16 cellular contexts compared by ENCODE assay signal in genomic region chr4:161949941-161950725, GRCh38.
DNase-seq lines count a peak whose midpoint lies in the region; ATAC-seq, FAIRE-seq and TF ChIP-seq lines count a peak whose summit lies in the region.
"Had no signal": no experiment of that assay in that cellular context is flagged by ENCODE, and none has a peak within 500 bp of the region (broad histone marks: within the 10 kb centered on the region; RNA-seq: fewer than 3 reads in every experiment).

No MANE protein-coding gene starts in this region.

- no peak overlapping the region for H3K4ac ChIP-seq in IMR-90 (ENCODE audit: low read depth, low read length)

- BruUV-seq in IMR-90 (replicated peaks; lab: Mats Ljungman, UMichigan) = no TSS peak
- BruUV-seq in PC-9 (replicated peaks; lab: Mats Ljungman, UMichigan) = no TSS peak

- H2BK120ac ChIP-seq in IMR-90 (ENCODE audit: low read depth, low read length) = no peak overlapping the region

- H3K79me1 ChIP-seq in IMR-90 (ENCODE audit: low read depth in 1 of 2, low read length in 2 of 2) = no peaks in the 10 kb centered on the region

- no peaks in the 10 kb centered on the region for H3K9me1 ChIP-seq in IMR-90 (ENCODE audit: insufficient read depth, low read length)

- no peak overlapping the region for H3K23ac ChIP-seq in IMR-90 (ENCODE audit: low read depth, low read length)

- H3K27me3 ChIP-seq in IMR-90 (ENCODE audit: control insufficient read depth, insufficient read depth, low read length) = no peaks in the 10 kb centered on the region
- no peaks in the 10 kb centered on the region for H3K27me3 ChIP-seq in smooth muscle cell (ENCODE audit: low read depth)
- H3K27me3 ChIP-seq in PC-9 (ENCODE audit: insufficient read depth, low read depth) = no peaks in the 10 kb centered on the region
- H3K27me3 ChIP-seq: Peyer's patch, tibial artery had no signal

- H4K5ac ChIP-seq in IMR-90 (ENCODE audit: low read depth, low read length) = no peak overlapping the region

- H4K91ac ChIP-seq in IMR-90 (ENCODE audit: insufficient read depth, low read depth, low read length) = no peak overlapping the region

- H3K18ac ChIP-seq in IMR-90 (ENCODE audit: low read depth, low read length) = no peak overlapping the region

- no peak overlapping the region for H2AK5ac ChIP-seq in IMR-90 (ENCODE audit: low read depth, low read length)

- H2BK20ac ChIP-seq in IMR-90 (ENCODE audit: low read depth, low read length) = no peak overlapping the region

- no peak overlapping the region for H2BK5ac ChIP-seq in IMR-90 (ENCODE audit: low read depth, low read length, poor library complexity, severe bottlenecking)

- TF ChIP-seq CTCF in IMR-90 (conservative IDR thresholded peaks at IDR 0.05; ENCODE audit: low read depth, low read length) = no peak
- TF ChIP-seq CTCF in astrocyte of the spinal cord (IDR thresholded peaks at IDR 0.05; ENCODE audit: low read depth, low read length) = no peak
- TF ChIP-seq CTCF in smooth muscle cell (IDR thresholded peaks at IDR 0.05; ENCODE audit: borderline replicate concordance, insufficient read depth, poor library complexity, severe bottlenecking) = no peak
- TF ChIP-seq CTCF in kidney (IDR thresholded peaks at IDR 0.05; ENCODE audit: borderline replicate concordance, extremely low read depth, insufficient read depth) = no peak
- TF ChIP-seq CTCF in PC-9 (conservative IDR thresholded peaks at IDR 0.05) = no peak

- H3K27ac ChIP-seq in IMR-90 (ENCODE audit: insufficient read depth, low read length) (no peak overlapping the region), smooth muscle cell (ENCODE audit: low read depth) (peak overlapping the region; percentile 23), kidney (ENCODE audit: low read depth in 2 of 2, low read length in 2 of 2) (peak overlapping the region in 1 of 2 donors; percentile 12), PC-9 (no peak overlapping the region)
- H3K27ac ChIP-seq: Peyer's patch, tibial artery had no signal

- H3K14ac ChIP-seq in IMR-90 (replicated peaks; ENCODE audit: low read depth, low read length) = no peak overlapping the region

- FAIRE-seq in kidney (lab: Jason Lieb, UNC) = no peak

- no peak overlapping the region for H4K8ac ChIP-seq in IMR-90 (ENCODE audit: low read depth in 2 of 2, low read length in 2 of 2)

- no peak overlapping the region for H2AK9ac ChIP-seq in IMR-90 (replicated peaks; ENCODE audit: low read depth, low read length, poor library complexity)

- CTCF ChIA-PET in IMR-90 (lab: Yijun Ruan, JAX) (no interaction called here), PC-9 (lab: Charles Lee) (no interaction called here)

- H3K4me2 ChIP-seq in IMR-90 (ENCODE audit: low read depth, low read length) (no peak overlapping the region), smooth muscle cell (peak overlapping the region; percentile 21), PC-9 (no peak overlapping the region)

- H3K9ac ChIP-seq in IMR-90 (ENCODE audit: low read depth, low read length) (no peak overlapping the region), smooth muscle cell (ENCODE audit: low read depth) (no peak overlapping the region), kidney (ENCODE audit: low read length in 2 of 2) (no peak overlapping the region)

- H3K9me3 ChIP-seq in IMR-90 (ENCODE audit: control insufficient read depth, insufficient read depth, low read length) = no peaks in the 10 kb centered on the region
- no peaks in the 10 kb centered on the region for H3K9me3 ChIP-seq in smooth muscle cell (replicated peaks; ENCODE audit: low read depth)
- no peaks in the 10 kb centered on the region for H3K9me3 ChIP-seq in kidney (ENCODE audit: control insufficient read depth in 1 of 2, low read length in 2 of 2)
- H3K9me3 ChIP-seq in PC-9 (ENCODE audit: insufficient read depth, low read depth) = no peaks in the 10 kb centered on the region
- H3K9me3 ChIP-seq: Peyer's patch, tibial artery had no signal

- intact Hi-C loops in IMR-90 (cut with micrococcal nuclease) (no loop called here), kidney (cut with DNase I) (no loop called here), PC-9 (cut with micrococcal nuclease; ENCODE audit: unreplicated experiment) (loop anchor here (10.0 kb wide), 1 partner anchor 695 kb away; no protein-coding TSS in a partner anchor)

- TF ChIP-seq POLR2A in IMR-90 (IDR thresholded peaks at IDR 0.05; ENCODE audit: low read depth, low read length) = no peak

- POLR2A ChIA-PET in IMR-90 (lab: Charles Lee; ENCODE audit: unreplicated experiment) = no interaction called here
- POLR2A ChIA-PET in PC-9 (lab: Charles Lee; ENCODE audit: unreplicated experiment) = no interaction called here

- H3K79me2 ChIP-seq in smooth muscle cell (ENCODE audit: low read depth) = no peaks in the 10 kb centered on the region
- H3K79me2 ChIP-seq in PC-9 (ENCODE audit: low read depth) = no peaks in the 10 kb centered on the region

- WGBS in IMR-90 (ENCODE audit: extremely low coverage in 2 of 2, insufficient read length in 1 of 2), 2 experiments = 87% methylated on average over 4 of the region's 4 CpGs; no CpG with 5 or more reads in 1 of the 2 experiments
- WGBS in smooth muscle cell (ENCODE audit: low lambda C conversion rate) = 82% methylated on average over 4 of the region's 4 CpGs

- ATAC-seq in IMR-90 (ENCODE audit: low read depth) = no peak
- ATAC-seq: stimulated activated naive B cell treated with anti-CD40 and anti-IgM and Interleukin-4, amounts not matched to agents 10 μg/mL and 1 μg/mL and 100 μg/mL, for 72 hours had no signal

- H3F3A ChIP-seq in smooth muscle cell (ENCODE audit: low read depth) = no peaks in the 10 kb centered on the region
- no peaks in the 10 kb centered on the region for H3F3A ChIP-seq in PC-9 (ENCODE audit: insufficient read depth, low read depth)

- DNase-seq in IMR-90 = peak; percentile 49
- DNase-seq in astrocyte of the spinal cord (ENCODE audit: low read depth, low spot score) = peak; percentile 64
- peak; percentile 1 for DNase-seq in fibroblast of the conjunctiva (ENCODE audit: low read depth)
- DNase-seq in smooth muscle cell (lab: John Stamatoyannopoulos, UW; ENCODE audit: unreplicated experiment) = no peak
- DNase-seq in kidney = no peak
- no peak for DNase-seq in COLO829 (ENCODE audit: low spot score)
- no peak for DNase-seq in PC-9
- DNase-seq: DMS153; H7; NCI-H1417 treated with DMSO at 0.1 percent for 48 hours; NCI-H2171; NCI-H82; nephron progenitor cell; Peyer's patch; stimulated activated naive B cell treated with anti-CD40 and anti-IgM and Interleukin-4, amounts not matched to agents 10 μg/mL and 1 μg/mL and 100 μg/mL, for 72 hours; tibial artery had no signal

- H3K4me1 ChIP-seq in IMR-90 (ENCODE audit: control insufficient read depth, insufficient read depth, low read length) = no peaks in the 10 kb centered on the region
- H3K4me1 ChIP-seq in smooth muscle cell (ENCODE audit: low read depth) = no peaks in the 10 kb centered on the region
- no peaks in the 10 kb centered on the region for H3K4me1 ChIP-seq in kidney (ENCODE audit: control insufficient read depth in 1 of 2, insufficient read depth in 1 of 2, low read depth in 1 of 2, low read length in 2 of 2)
- H3K4me1 ChIP-seq in PC-9 (replicated peaks; ENCODE audit: insufficient read depth) = no peaks in the 10 kb centered on the region
- H3K4me1 ChIP-seq: Peyer's patch, tibial artery had no signal

- TF ChIP-seq RAD21 in IMR-90 (IDR thresholded peaks at IDR 0.05; ENCODE audit: low read length) = no peak

- H2BK15ac ChIP-seq in IMR-90 (ENCODE audit: low read depth, low read length) = no peak overlapping the region; the same call in 2 of the 3 replicates

- H3K4me3 ChIP-seq in IMR-90 (ENCODE audit: insufficient read depth, low read depth, low read length) (no peak overlapping the region), astrocyte of the spinal cord (ENCODE audit: low read depth, low read length) (no peak overlapping the region), smooth muscle cell (no peak overlapping the region), kidney (ENCODE audit: low read length in 2 of 2) (no peak overlapping the region), PC-9 (no peak overlapping the region)
- H3K4me3 ChIP-seq: Peyer's patch, tibial artery had no signal

- H3K9me2 ChIP-seq in PC-9 (ENCODE audit: insufficient read depth) = no peaks in the 10 kb centered on the region

- H4K20me1 ChIP-seq in IMR-90 (ENCODE audit: insufficient read depth, low read length) (no peaks in the 10 kb centered on the region), smooth muscle cell (ENCODE audit: low read depth) (no peaks in the 10 kb centered on the region), PC-9 (ENCODE audit: insufficient read depth) (no peaks in the 10 kb centered on the region)

- in situ Hi-C loops in IMR-90 (cut with MboI; ENCODE audit: low sequenced_read_pairs) (no loop called here), astrocyte of the spinal cord (cut with HindIII; ENCODE audit: low sequenced_read_pairs) (no loop called here)

- dilution Hi-C loops in IMR-90 (cut with HindIII; ENCODE audit: low sequenced_read_pairs, unreplicated experiment) = no loop called here

- H3K36me3 ChIP-seq in IMR-90 (ENCODE audit: control insufficient read depth, insufficient read depth, low read length) = no peaks in the 10 kb centered on the region
- H3K36me3 ChIP-seq in smooth muscle cell (ENCODE audit: low read depth) = no peaks in the 10 kb centered on the region
- no peaks in the 10 kb centered on the region for H3K36me3 ChIP-seq in kidney (ENCODE audit: control insufficient read depth in 1 of 2, insufficient read depth in 2 of 2, low read length in 2 of 2)
- H3K36me3 ChIP-seq in PC-9 (ENCODE audit: low read depth) = no peaks in the 10 kb centered on the region
- H3K36me3 ChIP-seq: Peyer's patch, tibial artery had no signal

- no peak overlapping the region for H2AFZ ChIP-seq in IMR-90 (replicated peaks; ENCODE audit: low read length, poor library complexity)
- H2AFZ ChIP-seq in smooth muscle cell (ENCODE audit: low read depth) = no peak overlapping the region
- H2AFZ ChIP-seq in PC-9 = no peak overlapping the region

- no peak overlapping the region for H3K56ac ChIP-seq in IMR-90 (ENCODE audit: extremely low read depth, insufficient read depth, low read length)

TF ChIP-seq in IMR-90, 13 proteins besides CTCF, POLR2A, EP300 and RAD21:
- TF ChIP-seq MAFK (IDR thresholded peaks at IDR 0.05; ENCODE audit: low read depth, low read length) (peak; percentile 73), MXI1 (IDR thresholded peaks at IDR 0.05; ENCODE audit: borderline replicate concordance, low read depth, low read length) (no peak), FOS (IDR thresholded peaks at IDR 0.05; ENCODE audit: low read depth, low read length) (no peak)

Comparison
In these comparisons a context has a peak if more than half of its experiments do, and no peak if none do; other contexts are left out.
1. DNase-seq: peak in IMR-90 (single experiment), astrocyte of the spinal cord (single experiment) and fibroblast of the conjunctiva (single experiment); none in smooth muscle cell (single experiment), kidney (single experiment), COLO829 (single experiment) and PC-9 (0 of 2).